ENCODE assay signal across 16 cellular contexts in the genomic region with DNA sequence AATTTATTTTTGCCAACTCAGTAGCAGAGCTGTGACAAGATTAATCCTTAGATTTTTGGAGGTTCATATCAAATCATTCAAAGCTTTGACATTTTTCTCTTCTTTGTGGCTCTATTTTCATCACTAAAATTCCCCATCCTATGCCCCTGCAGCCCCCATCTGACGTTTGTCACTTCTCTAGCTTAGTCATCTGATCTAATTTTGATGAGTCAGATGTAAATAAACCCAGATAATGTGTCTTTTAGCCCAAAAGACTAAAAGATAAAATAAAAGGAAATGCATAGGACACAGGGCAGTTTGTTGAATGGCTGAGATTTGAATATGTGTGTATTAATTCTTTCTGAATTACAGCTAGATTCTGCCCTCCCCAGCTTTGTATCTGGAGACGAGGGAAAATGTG. TPM values are rescaled to one million over a fixed set of nuclear protein-coding genes. Genes with fewer than 3 reads are reported as not detected.
"Had no signal": no experiment of that assay in that cellular context is flagged by ENCODE, and none has a peak within 500 bp of the region (broad histone marks: within the 10 kb centered on the region; RNA-seq: fewer than 3 reads in every experiment).

No MANE protein-coding gene starts in this region.

- ATAC-seq: stimulated activated naive CD8-positive, alpha-beta T cell treated with anti-CD3 and anti-CD28 coated beads, Interleukin-15, Interleukin-2, amounts not matched to agents 100 U/mL and 50 U/mL, for 24 hours had no signal

- DNase-seq: activated CD4-positive, alpha-beta T cell treated with anti-CD3 and anti-CD28 coated beads, Interleukin-2, amount 10 ng/mL, durations not matched to agents 7 days and 5 days; activated naive CD4-positive, alpha-beta T cell treated with Interleukin-2 at 50 U/mL for 16 hours; activated T-cell treated with anti-CD3 and anti-CD28 coated beads for 4 hours; dermis blood vessel endothelial cell; endodermal cell; hippocampal formation; mesendoderm; stimulated activated CD4-positive, alpha-beta T cell treated with anti-CD3 and anti-CD28 coated beads, Interleukin-4, amount 100 ng/mL, for 24 hours; stimulated activated naive CD8-positive, alpha-beta T cell treated with anti-CD3 and anti-CD28 coated beads, Interleukin-15, Interleukin-2, amounts not matched to agents 100 U/mL and 50 U/mL, for 24 hours had no signal

- H3K9me3 ChIP-seq: prostate gland had no signal

- H3K27ac ChIP-seq: prostate gland had no signal

- H3K36me3 ChIP-seq: prostate gland had no signal

- H3K4me3 ChIP-seq: prostate gland had no signal

RNA-seq across cellular contexts. Expression of a gene that starts 0.9 kb away (rescaled TPM):
- total RNA-seq: activated CD4-positive, alpha-beta T cell treated with anti-CD3 and anti-CD28 coated beads, Interleukin-2, amount 10 ng/mL, durations not matched to agents 7 days and 5 days; activated CD8-positive, alpha-beta memory T cell treated with anti-CD3 and anti-CD28 coated beads for 36 hours; cerebellum; dermis blood vessel endothelial cell; endodermal cell; epithelial cell of proximal tubule; osteoblast had no signal
- polyA plus RNA-seq: liver, neural cell had no signal
